8 cellular contexts compared by ENCODE assay signal in genomic region chr13:67238277-67238859, GRCh38. TPM values are rescaled to one million over a fixed set of nuclear protein-coding genes. Genes with fewer than 3 reads are reported as not detected.
DNase-seq lines count a peak whose midpoint lies in the region; ATAC-seq and TF ChIP-seq lines count a peak whose summit lies in the region.

No MANE protein-coding gene starts in this region.

- H3K9me3 Mint-ChIP-seq in activated naive CD4-positive, alpha-beta T cell treated with anti-CD3 and anti-CD28 coated beads, Interleukin-2, amount 10 ng/mL, durations not matched to agents 7 days and 5 days: no peaks in the 10 kb centered on the region

- H3K4me1 ChIP-seq in RWPE2 (ENCODE audit: insufficient read depth, poor library complexity, severe bottlenecking) (no peaks in the 10 kb centered on the region), testis (no peaks in the 10 kb centered on the region)

- H3K4me3 ChIP-seq in RWPE2 (ENCODE audit: severe bottlenecking): no peak overlapping the region
- H3K4me3 ChIP-seq in foreskin fibroblast (ENCODE audit: low read depth in 1 of 2, low read length in 2 of 2): no peak overlapping the region
- no peak overlapping the region for H3K4me3 ChIP-seq in testis

- no peak overlapping the region for H3K27ac ChIP-seq in RWPE2 (ENCODE audit: poor library complexity, severe bottlenecking)
- H3K27ac ChIP-seq in testis: no peak overlapping the region

- H3K9me3 ChIP-seq in RWPE2 (ENCODE audit: severe bottlenecking) (no peaks in the 10 kb centered on the region), testis (no peaks in the 10 kb centered on the region)

- CTCF ChIA-PET in activated naive CD4-positive, alpha-beta T cell treated with anti-CD3 and anti-CD28 coated beads, Interleukin-2, amount 10 ng/mL, durations not matched to agents 7 days and 5 days (lab: Charles Lee): interaction anchor here (0.7 to 1.1 kb wide), 3 partner anchors 10 to 20 kb away, joined by 3 to 4 read pairs (median 3); no protein-coding TSS in a partner anchor

- peak; percentile 84 for TF ChIP-seq CTCF in RWPE2 (IDR thresholded peaks at IDR 0.05; ENCODE audit: poor library complexity, severe bottlenecking)
- TF ChIP-seq CTCF in foreskin fibroblast (IDR thresholded peaks at IDR 0.05; ENCODE audit: low read depth, low read length): peak; percentile 38
- peak; percentile 40 to 81 (median 42) for TF ChIP-seq CTCF in testis (IDR thresholded peaks at IDR 0.05)

- H3K27me3 ChIP-seq in RWPE2 (ENCODE audit: insufficient read depth, poor library complexity, severe bottlenecking): no peaks in the 10 kb centered on the region
- no peaks in the 10 kb centered on the region for H3K27me3 ChIP-seq in testis

- intact Hi-C loops in testis (cut with DNase I; ENCODE audit: low total_unique reads): no loop called here

- no peak for TF ChIP-seq POLR2A in testis (IDR thresholded peaks at IDR 0.05)

- H3K27me3 Mint-ChIP-seq in activated naive CD4-positive, alpha-beta T cell treated with anti-CD3 and anti-CD28 coated beads, Interleukin-2, amount 10 ng/mL, durations not matched to agents 7 days and 5 days: no peaks in the 10 kb centered on the region

- H3K4me3 Mint-ChIP-seq in activated naive CD4-positive, alpha-beta T cell treated with anti-CD3 and anti-CD28 coated beads, Interleukin-2, amount 10 ng/mL, durations not matched to agents 7 days and 5 days: no peak overlapping the region

- no peak overlapping the region for H3K27ac Mint-ChIP-seq in activated naive CD4-positive, alpha-beta T cell treated with anti-CD3 and anti-CD28 coated beads, Interleukin-2, amount 10 ng/mL, durations not matched to agents 7 days and 5 days

- ATAC-seq in GM18870 (IDR thresholded peaks at IDR 0.05; ENCODE audit: unreplicated experiment) (peak; percentile 87), HG03460 (IDR thresholded peaks at IDR 0.05; ENCODE audit: unreplicated experiment) (peak; percentile 79), RWPE2 (ENCODE audit: low read depth) (no peak)

- H3K36me3 ChIP-seq in RWPE2 (ENCODE audit: low read depth): 0 out of 2 replicates have a peak, but pooled peaks cover 3% of the 10 kb centered on the region
- no peaks in the 10 kb centered on the region for H3K36me3 ChIP-seq in testis (ENCODE audit: low read depth, missing control alignments)

- peak; percentile 42 to 44 for DNase-seq in AML-193 (lab: John Stamatoyannopoulos, UW)
- no peak for DNase-seq in RWPE2 (ENCODE audit: low spot score)
- DNase-seq in foreskin fibroblast: peak in 1 of 2 donors; percentile 63
- no peak for DNase-seq in testis
- DNase-seq in COLO668 (lab: John Stamatoyannopoulos, UW; ENCODE audit: unreplicated experiment): no peak
- DNase-seq in activated naive CD4-positive, alpha-beta T cell treated with anti-CD3 and anti-CD28 coated beads, Interleukin-2, amount 10 ng/mL, durations not matched to agents 7 days and 5 days: no peak

- no peaks in the 10 kb centered on the region for H3K36me3 Mint-ChIP-seq in activated naive CD4-positive, alpha-beta T cell treated with anti-CD3 and anti-CD28 coated beads, Interleukin-2, amount 10 ng/mL, durations not matched to agents 7 days and 5 days

- H3K4me1 Mint-ChIP-seq in activated naive CD4-positive, alpha-beta T cell treated with anti-CD3 and anti-CD28 coated beads, Interleukin-2, amount 10 ng/mL, durations not matched to agents 7 days and 5 days: no peaks in the 10 kb centered on the region

RNA-seq across cellular contexts. Expression of gene PCDH9, which starts 8.2 kb away (rescaled TPM):
- 1 to 10 TPM; 3.5 to 4.6 TPM for total RNA-seq in testis
- 2.3 TPM for polyA plus RNA-seq in testis (ENCODE audit: insufficient read depth, low read depth, low replicate concordance)

Comparison
In these comparisons a context has a peak if more than half of its experiments do, and no peak if none do; other contexts are left out.
1. DNase-seq: peak in AML-193 (2 of 2); none in RWPE2 (single experiment), testis (single experiment), COLO668 (single experiment) and activated naive CD4-positive, alpha-beta T cell treated with anti-CD3 and anti-CD28 coated beads, Interleukin-2, amount 10 ng/mL, durations not matched to agents 7 days and 5 days (single experiment).
2. Peak in every context shown above with its lines, with median percentiles within 50 percentile points of each other: CTCF ChIP-seq.